6 cellular contexts compared by ENCODE assay signal in the genomic region with DNA sequence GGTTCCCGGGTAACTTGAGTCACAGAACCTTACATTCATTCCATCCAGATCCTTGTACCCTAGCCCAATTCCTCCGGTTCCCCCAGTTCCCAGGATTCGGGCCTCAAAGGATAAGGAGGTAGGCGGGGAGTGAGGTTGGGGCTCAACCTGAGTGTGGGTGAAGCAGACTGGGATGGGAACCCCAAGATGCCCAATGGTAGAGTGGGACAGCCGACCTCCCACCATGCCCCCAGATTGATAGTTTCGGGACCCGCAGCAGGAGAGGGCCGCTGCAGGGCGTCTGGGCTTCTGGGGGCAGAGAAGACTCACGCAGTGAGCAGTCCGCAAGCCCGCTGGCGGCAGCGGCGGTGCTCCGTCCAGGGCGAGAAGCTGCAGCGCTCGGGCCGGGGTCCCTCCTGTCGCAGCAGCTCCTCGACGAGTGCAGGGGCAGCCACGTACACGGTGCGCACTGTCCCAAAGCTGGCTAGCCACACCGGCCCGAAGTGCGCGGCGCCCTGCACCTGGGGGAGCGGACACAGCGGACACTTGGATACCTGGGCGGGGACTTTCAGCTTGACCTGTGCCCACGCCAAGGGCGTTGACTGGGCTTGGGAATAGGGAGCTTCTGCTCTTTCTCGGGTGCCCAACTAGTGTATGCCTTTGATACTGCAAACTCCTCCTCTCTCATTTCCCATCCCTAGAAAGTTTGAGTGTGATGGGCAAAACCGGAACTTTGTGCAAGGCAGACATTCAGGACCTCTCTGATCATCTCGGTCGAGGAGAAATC. TPM values are rescaled to one million over a fixed set of nuclear protein-coding genes. Genes with fewer than 3 reads are reported as not detected.
DNase-seq lines count a peak whose midpoint lies in the region; TF ChIP-seq lines count a peak whose summit lies in the region.

No MANE protein-coding gene starts in this region.

- H3K36me3 ChIP-seq in left ventricle myocardium inferior = peaks cover 18% of the 10 kb centered on the region

- peaks cover 30% of the 10 kb centered on the region for H3K4me1 ChIP-seq in left ventricle myocardium inferior

- H3K27ac ChIP-seq in left ventricle myocardium inferior (replicated peaks) = no peak overlapping the region

- intact Hi-C loops in left ventricle myocardium inferior (cut with micrococcal nuclease) = no loop called here

- no peak for TF ChIP-seq CTCF in left ventricle myocardium inferior (IDR thresholded peaks at IDR 0.05; ENCODE audit: borderline replicate concordance)

- H3K27me3 ChIP-seq in left ventricle myocardium inferior (ENCODE audit: low read depth) = peaks cover 55% of the 10 kb centered on the region

- no peaks in the 10 kb centered on the region for H3K9me3 ChIP-seq in left ventricle myocardium inferior (replicated peaks)

- DNase-seq in stimulated activated CD4-positive, alpha-beta T cell treated with anti-CD3 and anti-CD28 coated beads, Interleukin-1b, Interleukin-23, amount 100 ng/mL, for 48 hours = peak; percentile 17
- no peak for DNase-seq in stimulated activated CD4-positive, alpha-beta T cell treated with anti-CD3 and anti-CD28 coated beads, Interleukin-4, amount 100 ng/mL, for 24 hours
- DNase-seq in left ventricle myocardium inferior = no peak
- DNase-seq in germinal center (ENCODE audit: low spot score) = no peak
- DNase-seq in T-helper 9 cell = no peak
- no peak for DNase-seq in stimulated activated naive CD4-positive, alpha-beta T cell treated with Interleukin-2 at 50 U/mL for 16 hours (lab: John Stamatoyannopoulos, UW)

- H3K4me3 ChIP-seq in left ventricle myocardium inferior = peak overlapping the region; percentile 62

RNA-seq across cellular contexts. Expression of a gene that starts 1.0 kb away (rescaled TPM):
- not detected for total RNA-seq in left ventricle myocardium inferior

RNA-seq across cellular contexts. Expression of a gene that starts 6.0 kb away (rescaled TPM):
- 6.8 TPM for total RNA-seq in left ventricle myocardium inferior

RNA-seq across cellular contexts. Expression of a gene that starts 6.5 kb away (rescaled TPM):
- 0.99 TPM for total RNA-seq in left ventricle myocardium inferior

RNA-seq across cellular contexts. Expression of a gene that starts 11.0 kb away (rescaled TPM):
- total RNA-seq in left ventricle myocardium inferior = 13.8 TPM

RNA-seq across cellular contexts. Expression of a gene that starts 13.8 kb away (rescaled TPM):
- 41.3 TPM for total RNA-seq in left ventricle myocardium inferior
